15 cellular contexts compared by ENCODE assay signal in the genomic region with DNA sequence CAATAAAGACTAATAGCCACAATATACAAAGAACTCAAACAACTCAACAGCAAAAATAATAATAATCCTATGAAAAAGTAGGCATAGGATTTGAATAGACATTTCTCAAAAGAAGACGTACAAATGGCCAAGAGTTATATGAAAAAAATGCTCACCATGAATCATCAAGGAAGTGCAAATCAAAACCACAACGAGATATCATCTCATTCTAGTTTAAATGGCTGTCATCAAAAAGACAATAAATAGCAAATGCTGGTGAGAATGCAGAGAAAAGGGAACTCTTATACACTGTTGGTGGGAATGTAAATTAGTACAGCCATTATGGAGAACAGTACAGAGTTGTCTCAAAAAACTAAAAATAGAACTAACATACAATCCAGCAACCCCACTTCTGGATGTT. TPM values are rescaled to one million over a fixed set of nuclear protein-coding genes. Genes with fewer than 3 reads are reported as not detected.
A peak's percentile ranks its signal among the peaks of the same experiment; 100 is the strongest.
DNase-seq lines count a peak whose midpoint lies in the region; ATAC-seq lines count a peak whose summit lies in the region.
"Had no signal": no experiment of that assay in that cellular context is flagged by ENCODE, and none has a peak within 500 bp of the region (broad histone marks: within the 10 kb centered on the region; RNA-seq: fewer than 3 reads in every experiment).

No MANE protein-coding gene starts in this region.

- intact Hi-C loops in right cardiac atrium (cut with DNase I): no loop called here

- H3K4me3 Mint-ChIP-seq in activated naive CD4-positive, alpha-beta T cell treated with anti-CD3 and anti-CD28 coated beads, Interleukin-2, amount 50 U/mL, for 24 hours: peak overlapping the region; percentile 49
- no peak overlapping the region for H3K4me3 Mint-ChIP-seq in stimulated activated effector memory CD8-positive, alpha-beta T cell treated with anti-CD3 and anti-CD28 coated beads, Interleukin-12 subunit alpha, Interleukin-12 subunit beta, amount 100 ng/mL, for 72 hours

- WGBS in right cardiac atrium: 54% methylated on average over 2 of the region's 2 CpGs

- H3K27me3 Mint-ChIP-seq in activated naive CD4-positive, alpha-beta T cell treated with anti-CD3 and anti-CD28 coated beads, Interleukin-2, amount 50 U/mL, for 24 hours: no peaks in the 10 kb centered on the region

- H3K27ac Mint-ChIP-seq in activated naive CD4-positive, alpha-beta T cell treated with anti-CD3 and anti-CD28 coated beads, Interleukin-2, amount 50 U/mL, for 24 hours: peak overlapping the region; percentile 30
- no peak overlapping the region for H3K27ac Mint-ChIP-seq in stimulated activated effector memory CD8-positive, alpha-beta T cell treated with anti-CD3 and anti-CD28 coated beads, Interleukin-12 subunit alpha, Interleukin-12 subunit beta, amount 100 ng/mL, for 72 hours

- H3K9me3 Mint-ChIP-seq in activated naive CD4-positive, alpha-beta T cell treated with anti-CD3 and anti-CD28 coated beads, Interleukin-2, amount 50 U/mL, for 24 hours: peaks cover 4% of the 10 kb centered on the region
- peaks cover 8% of the 10 kb centered on the region for H3K9me3 Mint-ChIP-seq in stimulated activated effector memory CD8-positive, alpha-beta T cell treated with anti-CD3 and anti-CD28 coated beads, Interleukin-12 subunit alpha, Interleukin-12 subunit beta, amount 100 ng/mL, for 72 hours

- no peak overlapping the region for H3K4me3 ChIP-seq in right cardiac atrium (ENCODE audit: low read length)
- H3K4me3 ChIP-seq: coronary artery had no signal

- H3K27ac ChIP-seq in right cardiac atrium (ENCODE audit: low read length): no peak overlapping the region
- H3K27ac ChIP-seq: coronary artery had no signal

- peaks cover 4% of the 10 kb centered on the region for H3K36me3 Mint-ChIP-seq in activated naive CD4-positive, alpha-beta T cell treated with anti-CD3 and anti-CD28 coated beads, Interleukin-2, amount 50 U/mL, for 24 hours
- H3K36me3 Mint-ChIP-seq in stimulated activated effector memory CD8-positive, alpha-beta T cell treated with anti-CD3 and anti-CD28 coated beads, Interleukin-12 subunit alpha, Interleukin-12 subunit beta, amount 100 ng/mL, for 72 hours: no peaks in the 10 kb centered on the region

- H3K4me1 Mint-ChIP-seq in activated naive CD4-positive, alpha-beta T cell treated with anti-CD3 and anti-CD28 coated beads, Interleukin-2, amount 50 U/mL, for 24 hours: peaks cover 28% of the 10 kb centered on the region
- H3K4me1 Mint-ChIP-seq in stimulated activated effector memory CD8-positive, alpha-beta T cell treated with anti-CD3 and anti-CD28 coated beads, Interleukin-12 subunit alpha, Interleukin-12 subunit beta, amount 100 ng/mL, for 72 hours: peaks cover 17% of the 10 kb centered on the region

- no peaks in the 10 kb centered on the region for H3K9me3 ChIP-seq in right cardiac atrium (ENCODE audit: control insufficient read depth, low read length)

- ATAC-seq in stimulated activated effector memory CD8-positive, alpha-beta T cell treated with anti-CD3 and anti-CD28 coated beads, Interleukin-12 subunit alpha, Interleukin-12 subunit beta, amount 100 ng/mL, for 72 hours: peak; percentile 57
- no peak for ATAC-seq in right cardiac atrium
- ATAC-seq: Right ventricle myocardium inferior had no signal

- H3K4me1 ChIP-seq in right cardiac atrium (ENCODE audit: control insufficient read depth, insufficient read depth, low read length): no peaks in the 10 kb centered on the region

- no peak for DNase-seq in activated naive CD4-positive, alpha-beta T cell treated with anti-CD3 and anti-CD28 coated beads, Interleukin-2, amount 50 U/mL, for 16 hours
- DNase-seq in OCI-M1 (lab: John Stamatoyannopoulos, UW): peak; percentile 59
- peak; percentile 65 for DNase-seq in central memory CD4-positive, alpha-beta T cell
- DNase-seq in stimulated activated effector memory CD8-positive, alpha-beta T cell treated with anti-CD3 and anti-CD28 coated beads, Interleukin-12 subunit alpha, Interleukin-12 subunit beta, amount 100 ng/mL, for 72 hours (ENCODE audit: low spot score in 2 of 2): no peak
- no peak for DNase-seq in right cardiac atrium
- no peak for DNase-seq in DMS153 treated with DMSO at 0.1 percent for 48 hours (lab: John Stamatoyannopoulos, UW; ENCODE audit: unreplicated experiment)
- DNase-seq in inferior parietal cortex (ENCODE audit: extremely low spot score): no peak
- DNase-seq: foreskin melanocyte; NCI-H146; NCI-H748 treated with DMSO at 0.1 percent for 48 hours; stimulated activated CD4-positive, alpha-beta T cell treated with anti-CD3 and anti-CD28 coated beads, Interleukin-2, amount 100 ng/mL, for 48 hours had no signal

- no peaks in the 10 kb centered on the region for H3K27me3 ChIP-seq in right cardiac atrium (ENCODE audit: control insufficient read depth, insufficient read depth)

RNA-seq across cellular contexts. Expression of a gene that starts 18.8 kb away (rescaled TPM):
- 1 to 10 TPM; 1.6 to 3.3 (median 2.5) TPM for total RNA-seq in right cardiac atrium
- 0.20 TPM for polyA plus RNA-seq in right cardiac atrium

RNA-seq across cellular contexts. Expression of a gene that starts 29.8 kb away (rescaled TPM):
- total RNA-seq in right cardiac atrium: 10 to 100 TPM; 23.7 to 48.2 (median 38.4) TPM
- 13.9 TPM for polyA plus RNA-seq in right cardiac atrium

RNA-seq across cellular contexts. Expression of a gene that starts 33.3 kb away (rescaled TPM):
- total RNA-seq in right cardiac atrium: 1 to 10 TPM; 5.8 to 7.4 (median 6.6) TPM
- 1.1 TPM for polyA plus RNA-seq in right cardiac atrium

RNA-seq across cellular contexts. Expression of a gene that starts 55.1 kb away (rescaled TPM):
- under 1 TPM in 1 of 4 donors, not detected in 3; 0.06 TPM for total RNA-seq in right cardiac atrium
- polyA plus RNA-seq in right cardiac atrium: not detected
- total RNA-seq: pulmonary artery endothelial cell, Right ventricle myocardium inferior had no signal

Comparison
In these comparisons a context has a peak if more than half of its experiments do, and no peak if none do; other contexts are left out.
1. DNase-seq: peak in OCI-M1 (single experiment) and central memory CD4-positive, alpha-beta T cell (single experiment); none in activated naive CD4-positive, alpha-beta T cell treated with anti-CD3 and anti-CD28 coated beads, Interleukin-2, amount 50 U/mL, for 16 hours (single experiment), stimulated activated effector memory CD8-positive, alpha-beta T cell treated with anti-CD3 and anti-CD28 coated beads, Interleukin-12 subunit alpha, Interleukin-12 subunit beta, amount 100 ng/mL, for 72 hours (0 of 2), right cardiac atrium (0 of 3), DMS153 treated with DMSO at 0.1 percent for 48 hours (single experiment) and inferior parietal cortex (single experiment).